31 cellular contexts compared by ENCODE assay signal in genomic region chr3:114490829-114491228, GRCh38.
"Had no signal": no experiment of that assay in that cellular context is flagged by ENCODE, and none has a peak within 500 bp of the region (broad histone marks: within the 10 kb centered on the region; RNA-seq: fewer than 3 reads in every experiment).

No MANE protein-coding gene starts in this region.

- H3K27me3 ChIP-seq: adrenal gland, cardiac muscle cell had no signal

- H3K9me3 ChIP-seq: adrenal gland had no signal

- DNase-seq: activated B cell treated with CpG ODN at 0.5 μM for 24 hours; activated CD4-positive, alpha-beta memory T cell treated with anti-CD3 and anti-CD28 coated beads for 36 hours; activated CD4-positive, alpha-beta T cell treated with anti-CD3 and anti-CD28 coated beads for 4 hours; activated CD4-positive, alpha-beta T cell treated with anti-CD3 and anti-CD28 coated beads, Interleukin-2, amount 10 ng/mL, durations not matched to agents 24 days and 14 days; activated CD4-positive, alpha-beta T cell treated with anti-CD3 and anti-CD28 coated beads, Interleukin-2, amount 50 U/mL, for 1 hour; activated CD4-positive, alpha-beta T cell treated with anti-CD3 and anti-CD28 coated beads, Interleukin-2, amount 50 U/mL, for 4 hours; activated CD4-positive, CD25-positive, alpha-beta regulatory T cell treated with anti-CD3 and anti-CD28 coated beads, Interleukin-2, amount 50 U/mL, for 72 hours; activated CD8-positive, alpha-beta memory T cell treated with anti-CD3 and anti-CD28 coated beads, Interleukin-2, amount 50 U/mL, for 4 hours; activated CD8-positive, alpha-beta T cell treated with anti-CD3 and anti-CD28 coated beads for 36 hours; activated effector memory CD4-positive, alpha-beta T cell treated with anti-CD3 and anti-CD28 coated beads, Interleukin-2, amount 50 U/mL, for 16 hours; activated gamma-delta T cell treated with Interleukin-2 at 50 U/mL for 16 hours; activated naive CD4-positive, alpha-beta T cell; activated naive CD4-positive, alpha-beta T cell treated with anti-CD3 and anti-CD28 coated beads for 36 hours; activated naive CD4-positive, alpha-beta T cell treated with anti-CD3 and anti-CD28 coated beads, Interleukin-2, amount 50 U/mL, for 16 hours; activated naive CD8-positive, alpha-beta T cell treated with anti-CD3 and anti-CD28 coated beads for 36 hours; activated T-cell treated with anti-CD3 and anti-CD28 coated beads for 4 hours; activated T-cell treated with anti-CD3 and anti-CD28 coated beads, Interleukin-2, amount 50 U/mL, for 1 hour; activated T-cell treated with anti-CD3 and anti-CD28 coated beads, Interleukin-2, amount 50 U/mL, for 4 hours; activated T-cell treated with anti-CD3 and anti-CD28 coated beads, Interleukin-2, amount 50 U/mL, for 72 hours; adrenal gland; amniotic stem cell; aorta; caudate nucleus; cerebellar nuclear complex; T-helper 1 cell; T-helper 2 cell; T-helper 9 cell had no signal

- H3K4me1 ChIP-seq: adrenal gland had no signal

- H3K4me3 ChIP-seq: adrenal gland, cardiac muscle cell had no signal

- H3K36me3 ChIP-seq: adrenal gland, cardiac muscle cell had no signal

- H3K27ac ChIP-seq: adrenal gland, cardiac muscle cell, VCaP had no signal

- ATAC-seq: activated CD8-positive, alpha-beta T cell treated with anti-CD3 and anti-CD28 coated beads for 36 hours; activated naive CD4-positive, alpha-beta T cell treated with anti-CD3 and anti-CD28 coated beads, Interleukin-2, amount 50 U/mL, for 72 hours; activated T-cell treated with anti-CD3 and anti-CD28 coated beads, Interleukin-2, amount 50 U/mL, for 4 hours; activated T-cell treated with anti-CD3 and anti-CD28 coated beads, Interleukin-2, amount 50 U/mL, for 72 hours; activated T-helper 17 cell treated with anti-CD3 and anti-CD28 coated beads, Interleukin-2, amount 50 U/mL, for 72 hours had no signal
